In the genomic region with DNA sequence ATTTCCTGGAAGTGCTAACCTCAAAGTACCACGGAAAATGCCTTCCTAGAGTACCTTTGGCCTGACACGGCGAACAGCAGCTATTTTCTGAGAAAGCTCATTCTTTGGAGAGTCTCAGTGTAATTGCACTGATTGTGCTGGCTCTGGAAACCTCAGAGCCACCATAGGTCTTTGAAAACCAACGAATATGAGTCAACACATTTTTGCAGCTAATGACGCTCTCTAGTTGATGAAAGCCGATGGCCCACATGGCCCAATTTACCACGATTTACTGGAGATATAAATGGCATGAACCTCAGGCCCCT, we compare ENCODE assay signal across 18 cellular contexts.
DNase-seq lines count a peak whose midpoint lies in the region; ATAC-seq and TF ChIP-seq lines count a peak whose summit lies in the region.
"Had no signal": no experiment of that assay in that cellular context is flagged by ENCODE, and none has a peak within 500 bp of the region (broad histone marks: within the 10 kb centered on the region; RNA-seq: fewer than 3 reads in every experiment).

No MANE protein-coding gene starts in this region.

- peaks cover 7% of the 10 kb centered on the region for H3K9me3 Mint-ChIP-seq in activated naive CD4-positive, alpha-beta T cell treated with anti-CD3 and anti-CD28 coated beads, Interleukin-2, amount 10 ng/mL, durations not matched to agents 7 days and 5 days
- H3K9me3 Mint-ChIP-seq in activated naive CD4-positive, alpha-beta T cell treated with anti-CD3 and anti-CD28 coated beads, Interleukin-2, amount 50 U/mL, for 72 hours: peaks cover 6% of the 10 kb centered on the region in 2 donors
- H3K9me3 Mint-ChIP-seq in activated T-helper 17 cell treated with anti-CD3 and anti-CD28 coated beads, Interleukin-2, amount 50 U/mL, for 72 hours: peaks cover 5% of the 10 kb centered on the region

- no peak for TF ChIP-seq POLR2A in stomach (IDR thresholded peaks at IDR 0.05)

- in situ Hi-C loops in ACHN (cut with HindIII; ENCODE audit: low pct_ligation_motif_present, low pct_unique_long_range_greater_than_20kb, low sequenced_read_pairs): no loop called here

- TF ChIP-seq CTCF in stomach (IDR thresholded peaks at IDR 0.05): no peak

- no peaks in the 10 kb centered on the region for H3K27me3 ChIP-seq in stomach
- H3K27me3 ChIP-seq: Peyer's patch had no signal

- no peak for TF ChIP-seq EP300 in stomach (IDR thresholded peaks at IDR 0.05)

- no peak for ATAC-seq in activated naive CD4-positive, alpha-beta T cell treated with anti-CD3 and anti-CD28 coated beads, Interleukin-2, amount 50 U/mL, for 72 hours
- peak; percentile 42 for ATAC-seq in activated T-helper 17 cell treated with anti-CD3 and anti-CD28 coated beads, Interleukin-2, amount 50 U/mL, for 72 hours (replicated peaks)
- no peak for ATAC-seq in HG03442 (IDR thresholded peaks at IDR 0.05; ENCODE audit: unreplicated experiment)

- H3K9me3 ChIP-seq in stomach: no peaks in the 10 kb centered on the region
- H3K9me3 ChIP-seq: Peyer's patch had no signal

- no peaks in the 10 kb centered on the region for H3K36me3 Mint-ChIP-seq in activated naive CD4-positive, alpha-beta T cell treated with anti-CD3 and anti-CD28 coated beads, Interleukin-2, amount 10 ng/mL, durations not matched to agents 7 days and 5 days
- H3K36me3 Mint-ChIP-seq in activated naive CD4-positive, alpha-beta T cell treated with anti-CD3 and anti-CD28 coated beads, Interleukin-2, amount 50 U/mL, for 72 hours: no peaks in the 10 kb centered on the region
- no peaks in the 10 kb centered on the region for H3K36me3 Mint-ChIP-seq in activated T-helper 17 cell treated with anti-CD3 and anti-CD28 coated beads, Interleukin-2, amount 50 U/mL, for 72 hours (ENCODE audit: low read depth)
- H3K36me3 Mint-ChIP-seq: CD4-positive, alpha-beta memory T cell had no signal

- no peak overlapping the region for H3K4me3 ChIP-seq in stomach
- H3K4me3 ChIP-seq: Peyer's patch, SK-N-MC had no signal

- no peak overlapping the region for H3K4me3 Mint-ChIP-seq in activated naive CD4-positive, alpha-beta T cell treated with anti-CD3 and anti-CD28 coated beads, Interleukin-2, amount 10 ng/mL, durations not matched to agents 7 days and 5 days
- peak overlapping the region; percentile 19 for H3K4me3 Mint-ChIP-seq in activated T-helper 17 cell treated with anti-CD3 and anti-CD28 coated beads, Interleukin-2, amount 50 U/mL, for 72 hours
- H3K4me3 Mint-ChIP-seq: B cell had no signal

- H3K27ac Mint-ChIP-seq in activated naive CD4-positive, alpha-beta T cell treated with anti-CD3 and anti-CD28 coated beads, Interleukin-2, amount 10 ng/mL, durations not matched to agents 7 days and 5 days: peak overlapping the region; percentile 76
- no peak overlapping the region for H3K27ac Mint-ChIP-seq in activated naive CD4-positive, alpha-beta T cell treated with anti-CD3 and anti-CD28 coated beads, Interleukin-2, amount 50 U/mL, for 72 hours
- peak overlapping the region; percentile 15 for H3K27ac Mint-ChIP-seq in activated T-helper 17 cell treated with anti-CD3 and anti-CD28 coated beads, Interleukin-2, amount 50 U/mL, for 72 hours
- H3K27ac Mint-ChIP-seq: B cell had no signal

- no peaks in the 10 kb centered on the region for H3K36me3 ChIP-seq in stomach
- H3K36me3 ChIP-seq: Peyer's patch had no signal

- CTCF ChIA-PET in activated naive CD4-positive, alpha-beta T cell treated with anti-CD3 and anti-CD28 coated beads, Interleukin-2, amount 10 ng/mL, durations not matched to agents 7 days and 5 days (lab: Charles Lee): no interaction called here

- WGBS in stomach, 5 donors: 42 to 60% (median 47%) methylated on average over 7 of the region's 7 CpGs

- DNase-seq in activated naive CD4-positive, alpha-beta T cell treated with anti-CD3 and anti-CD28 coated beads, Interleukin-2, amount 10 ng/mL, durations not matched to agents 7 days and 5 days: no peak
- DNase-seq in activated naive CD4-positive, alpha-beta T cell treated with anti-CD3 and anti-CD28 coated beads, Interleukin-2, amount 50 U/mL, for 72 hours (ENCODE audit: low spot score in 2 of 2): no peak
- DNase-seq in NCI-H1436 (lab: John Stamatoyannopoulos, UW): peak; percentile 44
- no peak for DNase-seq in ACHN
- DNase-seq in stomach: no peak
- DNase-seq: Calu3; CD4-positive, alpha-beta memory T cell; GF-D8; GOT3; MV-4-11; NCI-H1694; NCI-H2171; Right ventricle myocardium superior had no signal

- peaks cover 26% of the 10 kb centered on the region for H3K4me1 Mint-ChIP-seq in activated naive CD4-positive, alpha-beta T cell treated with anti-CD3 and anti-CD28 coated beads, Interleukin-2, amount 10 ng/mL, durations not matched to agents 7 days and 5 days
- H3K4me1 Mint-ChIP-seq in activated T-helper 17 cell treated with anti-CD3 and anti-CD28 coated beads, Interleukin-2, amount 50 U/mL, for 72 hours: peaks cover 11% of the 10 kb centered on the region

- no peak overlapping the region for H3K27ac ChIP-seq in stomach
- H3K27ac ChIP-seq: Peyer's patch, SK-N-MC had no signal

- H3K4me1 ChIP-seq in stomach: no peaks in the 10 kb centered on the region
- H3K4me1 ChIP-seq: Peyer's patch had no signal

- intact Hi-C loops in stomach (cut with DNase I; ENCODE audit: low total_unique reads): no loop called here

- H3K27me3 Mint-ChIP-seq in activated naive CD4-positive, alpha-beta T cell treated with anti-CD3 and anti-CD28 coated beads, Interleukin-2, amount 10 ng/mL, durations not matched to agents 7 days and 5 days: no peaks in the 10 kb centered on the region
- no peaks in the 10 kb centered on the region for H3K27me3 Mint-ChIP-seq in activated T-helper 17 cell treated with anti-CD3 and anti-CD28 coated beads, Interleukin-2, amount 50 U/mL, for 72 hours

Comparison
In these comparisons a context has a peak if more than half of its experiments do, and no peak if none do; other contexts are left out.
1. H3K27ac Mint-ChIP-seq: peak in activated naive CD4-positive, alpha-beta T cell treated with anti-CD3 and anti-CD28 coated beads, Interleukin-2, amount 10 ng/mL, durations not matched to agents 7 days and 5 days (single experiment) and activated T-helper 17 cell treated with anti-CD3 and anti-CD28 coated beads, Interleukin-2, amount 50 U/mL, for 72 hours (single experiment); none in activated naive CD4-positive, alpha-beta T cell treated with anti-CD3 and anti-CD28 coated beads, Interleukin-2, amount 50 U/mL, for 72 hours (0 of 2).